8 cellular contexts compared by ENCODE assay signal in genomic region chr6:79869600-79870084, GRCh38.
DNase-seq lines count a peak whose midpoint lies in the region; ATAC-seq, FAIRE-seq and TF ChIP-seq lines count a peak whose summit lies in the region.

No MANE protein-coding gene starts in this region.

- DNase-seq in EH (ENCODE audit: low read depth): peak; percentile 72
- DNase-seq in KG1 (lab: John Stamatoyannopoulos, UW): peak; percentile 51
- peak; percentile 57 for DNase-seq in RCC 7860 (ENCODE audit: low spot score)
- peak; percentile 72 for DNase-seq in activated T-helper 1 cell treated with anti-CD3 and anti-CD28 coated beads, Interleukin-12 subunit alpha, Interleukin-12 subunit beta, Interleukin-2, Interleukin-4 antibody, amounts not matched to agents 30 ng/mL and 10 ng/mL and 1 ng/mL, durations not matched to agents 14 hours and 24 hours and 36 hours (ENCODE audit: low spot score)
- peak; percentile 59 for DNase-seq in fibroblast of peridontal ligament (ENCODE audit: extremely low read depth)
- peak; percentile 91 for DNase-seq in neural progenitor cell (ENCODE audit: low spot score)
- peak; percentile 84 to 85 for DNase-seq in stimulated activated naive CD8-positive, alpha-beta T cell treated with anti-CD3 and anti-CD28 coated beads, Interleukin-15, amount 100 ng/mL, for 72 hours

- H3K9ac ChIP-seq in neural progenitor cell: no peak overlapping the region

- H3K4me2 ChIP-seq in neural progenitor cell: peak overlapping the region; percentile 61

- H3K4me3 ChIP-seq in neural progenitor cell: no peak overlapping the region

- no peaks in the 10 kb centered on the region for H3K79me2 ChIP-seq in neural progenitor cell (ENCODE audit: low read depth)

- H3K27me3 Mint-ChIP-seq in activated T-helper 1 cell treated with anti-CD3 and anti-CD28 coated beads, Interleukin-12 subunit alpha, Interleukin-12 subunit beta, Interleukin-2, Interleukin-4 antibody, amounts not matched to agents 30 ng/mL and 10 ng/mL and 1 ng/mL, durations not matched to agents 14 hours and 24 hours and 36 hours (ENCODE audit: insufficient read depth): peaks cover 5% of the 10 kb centered on the region
- no peaks in the 10 kb centered on the region for H3K27me3 Mint-ChIP-seq in neural progenitor cell (ENCODE audit: insufficient read depth, low read depth)
- peaks cover 5% of the 10 kb centered on the region for H3K27me3 Mint-ChIP-seq in stimulated activated naive CD8-positive, alpha-beta T cell treated with anti-CD3 and anti-CD28 coated beads, Interleukin-15, amount 100 ng/mL, for 72 hours

- no peaks in the 10 kb centered on the region for H4K20me1 ChIP-seq in neural progenitor cell (ENCODE audit: low read depth)

- H3K36me3 ChIP-seq in neural progenitor cell: no peaks in the 10 kb centered on the region

- no peak overlapping the region for H3K4me3 Mint-ChIP-seq in activated T-helper 1 cell treated with anti-CD3 and anti-CD28 coated beads, Interleukin-12 subunit alpha, Interleukin-12 subunit beta, Interleukin-2, Interleukin-4 antibody, amounts not matched to agents 30 ng/mL and 10 ng/mL and 1 ng/mL, durations not matched to agents 14 hours and 24 hours and 36 hours
- H3K4me3 Mint-ChIP-seq in neural progenitor cell: peak overlapping the region; percentile 44
- peak overlapping the region; percentile 59 to 61 for H3K4me3 Mint-ChIP-seq in stimulated activated naive CD8-positive, alpha-beta T cell treated with anti-CD3 and anti-CD28 coated beads, Interleukin-15, amount 100 ng/mL, for 72 hours

- no peaks in the 10 kb centered on the region for H3K9me3 ChIP-seq in neural progenitor cell (ENCODE audit: low read depth)

- peaks cover 12% of the 10 kb centered on the region for H3K4me1 ChIP-seq in neural progenitor cell

- peaks cover 6% of the 10 kb centered on the region for H3F3A ChIP-seq in neural progenitor cell (ENCODE audit: low read depth)

- peak; percentile 88 for TF ChIP-seq CTCF in neural progenitor cell (IDR thresholded peaks at IDR 0.05)

- no peak overlapping the region for H3K27ac Mint-ChIP-seq in activated T-helper 1 cell treated with anti-CD3 and anti-CD28 coated beads, Interleukin-12 subunit alpha, Interleukin-12 subunit beta, Interleukin-2, Interleukin-4 antibody, amounts not matched to agents 30 ng/mL and 10 ng/mL and 1 ng/mL, durations not matched to agents 14 hours and 24 hours and 36 hours
- H3K27ac Mint-ChIP-seq in neural progenitor cell: no peak overlapping the region
- peak overlapping the region in 1 of 2 donors; percentile 47 for H3K27ac Mint-ChIP-seq in stimulated activated naive CD8-positive, alpha-beta T cell treated with anti-CD3 and anti-CD28 coated beads, Interleukin-15, amount 100 ng/mL, for 72 hours

- ATAC-seq in GM21825 (IDR thresholded peaks at IDR 0.05; ENCODE audit: unreplicated experiment): peak; percentile 100
- peak; percentile 98 for ATAC-seq in stimulated activated naive CD8-positive, alpha-beta T cell treated with anti-CD3 and anti-CD28 coated beads, Interleukin-15, amount 100 ng/mL, for 72 hours

- no peaks in the 10 kb centered on the region for H3K36me3 Mint-ChIP-seq in activated T-helper 1 cell treated with anti-CD3 and anti-CD28 coated beads, Interleukin-12 subunit alpha, Interleukin-12 subunit beta, Interleukin-2, Interleukin-4 antibody, amounts not matched to agents 30 ng/mL and 10 ng/mL and 1 ng/mL, durations not matched to agents 14 hours and 24 hours and 36 hours (ENCODE audit: low read depth)
- H3K36me3 Mint-ChIP-seq in neural progenitor cell: no peaks in the 10 kb centered on the region

- H3K4me1 Mint-ChIP-seq in activated T-helper 1 cell treated with anti-CD3 and anti-CD28 coated beads, Interleukin-12 subunit alpha, Interleukin-12 subunit beta, Interleukin-2, Interleukin-4 antibody, amounts not matched to agents 30 ng/mL and 10 ng/mL and 1 ng/mL, durations not matched to agents 14 hours and 24 hours and 36 hours (ENCODE audit: low read depth): peaks cover 9% of the 10 kb centered on the region
- H3K4me1 Mint-ChIP-seq in neural progenitor cell: peaks cover 40% of the 10 kb centered on the region
- peaks cover 15% of the 10 kb centered on the region for H3K4me1 Mint-ChIP-seq in stimulated activated naive CD8-positive, alpha-beta T cell treated with anti-CD3 and anti-CD28 coated beads, Interleukin-15, amount 100 ng/mL, for 72 hours

- intact Hi-C loops in activated T-helper 1 cell treated with anti-CD3 and anti-CD28 coated beads, Interleukin-12 subunit alpha, Interleukin-12 subunit beta, Interleukin-2, Interleukin-4 antibody, amounts not matched to agents 30 ng/mL and 10 ng/mL and 1 ng/mL, durations not matched to agents 14 hours and 24 hours and 36 hours (cut with micrococcal nuclease): loop anchor here (1.0 to 10.0 kb wide), 5 partner anchors 55 to 1005 kb away; partner anchors contain the start of genes IRAK1BP1 and TTK

- FAIRE-seq in RCC 7860 (lab: Jason Lieb, UNC): no peak

- no peak overlapping the region for H3K27ac ChIP-seq in neural progenitor cell

- no peak overlapping the region for H2AFZ ChIP-seq in neural progenitor cell (replicated peaks)

- peaks cover 7% of the 10 kb centered on the region for H3K27me3 ChIP-seq in neural progenitor cell

- no peaks in the 10 kb centered on the region for H3K9me3 Mint-ChIP-seq in activated T-helper 1 cell treated with anti-CD3 and anti-CD28 coated beads, Interleukin-12 subunit alpha, Interleukin-12 subunit beta, Interleukin-2, Interleukin-4 antibody, amounts not matched to agents 30 ng/mL and 10 ng/mL and 1 ng/mL, durations not matched to agents 14 hours and 24 hours and 36 hours
- H3K9me3 Mint-ChIP-seq in neural progenitor cell: no peaks in the 10 kb centered on the region
- H3K9me3 Mint-ChIP-seq in stimulated activated naive CD8-positive, alpha-beta T cell treated with anti-CD3 and anti-CD28 coated beads, Interleukin-15, amount 100 ng/mL, for 72 hours: no peaks in the 10 kb centered on the region
